Comparison of ENCODE assay signal across 22 cellular contexts in the genomic region with DNA sequence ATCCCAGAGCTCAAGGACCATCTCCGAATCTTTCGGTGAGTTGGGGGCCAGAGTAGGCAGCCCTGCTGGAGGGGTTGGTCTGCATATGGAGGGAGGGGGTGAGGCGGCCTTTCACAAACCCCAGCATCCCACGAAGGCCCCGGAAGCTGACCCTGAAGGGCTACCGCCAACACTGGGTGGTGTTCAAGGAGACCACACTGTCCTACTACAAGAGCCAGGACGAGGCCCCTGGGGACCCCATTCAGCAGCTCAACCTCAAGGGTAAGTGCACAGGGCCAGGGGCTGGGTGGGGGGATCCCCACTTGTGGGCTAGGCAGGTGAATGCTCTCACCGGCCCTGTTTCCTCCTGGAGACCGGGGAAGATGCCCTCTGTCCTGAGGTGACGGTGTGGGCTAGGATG. TPM values are rescaled to one million over a fixed set of nuclear protein-coding genes. Genes with fewer than 3 reads are reported as not detected.
"Had no signal": no experiment of that assay in that cellular context is flagged by ENCODE, and none has a peak within 500 bp of the region (broad histone marks: within the 10 kb centered on the region; RNA-seq: fewer than 3 reads in every experiment).

No MANE protein-coding gene starts in this region.

- H3K9me3 ChIP-seq: gastroesophageal sphincter, mucosa of descending colon, thoracic aorta had no signal

- H3K4me1 ChIP-seq: parathyroid adenoma had no signal

- ATAC-seq: gastroesophageal sphincter, left ventricle myocardium superior, mucosa of descending colon had no signal

- H2AFZ ChIP-seq: hepatocyte, parathyroid adenoma had no signal

- H3K79me2 ChIP-seq: hepatocyte, parathyroid adenoma had no signal

- H3K4me1 Mint-ChIP-seq: nephron had no signal

- H3K27ac ChIP-seq: brain microvascular endothelial cell, coronary artery, dorsolateral prefrontal cortex, gastroesophageal sphincter, hepatocyte, parathyroid adenoma, thoracic aorta had no signal

- H3K4me3 ChIP-seq: coronary artery, dorsolateral prefrontal cortex, gastroesophageal sphincter, hepatocyte, mucosa of descending colon, thoracic aorta had no signal

- H3K27ac Mint-ChIP-seq: activated B cell treated with CpG ODN at 0.5 μM for 24 hours; activated naive CD4-positive, alpha-beta T cell treated with anti-CD3 and anti-CD28 coated beads, Interleukin-2, amount 10 ng/mL, durations not matched to agents 7 days and 5 days; activated naive CD8-positive, alpha-beta T cell treated with anti-CD3 and anti-CD28 coated beads, Interleukin-2, amount 10 ng/mL, durations not matched to agents 7 days and 5 days; nephron; stimulated activated naive CD8-positive, alpha-beta T cell treated with anti-CD3 and anti-CD28 coated beads, Interleukin-15, Interleukin-2, amounts not matched to agents 100 ng/mL and 50 ng/mL, for 24 hours had no signal

- DNase-seq: activated B cell treated with CpG ODN at 0.5 μM for 24 hours; activated CD4-positive, alpha-beta T cell treated with anti-CD3 and anti-CD28 coated beads, Interleukin-2, amount 50 U/mL, for 4 hours; activated gamma-delta T cell; activated naive CD4-positive, alpha-beta T cell treated with anti-CD3 and anti-CD28 coated beads, Interleukin-2, amount 10 ng/mL, durations not matched to agents 7 days and 5 days; activated naive CD8-positive, alpha-beta T cell treated with anti-CD3 and anti-CD28 coated beads, Interleukin-2, amount 10 ng/mL, durations not matched to agents 7 days and 5 days; activated T-cell treated with anti-CD3 and anti-CD28 coated beads, Interleukin-2, amount 50 U/mL, for 1 hour; brain microvascular endothelial cell; dorsolateral prefrontal cortex; effector memory CD4-positive, alpha-beta T cell; islet precursor cell; left ventricle myocardium superior; stimulated activated CD4-positive, alpha-beta T cell treated with anti-CD3 and anti-CD28 coated beads, Interleukin-4, amount 100 ng/mL, for 1 hour; T-helper 2 cell; trophoblast cell had no signal

- H3K4me3 Mint-ChIP-seq: activated B cell treated with CpG ODN at 0.5 μM for 24 hours; activated naive CD4-positive, alpha-beta T cell treated with anti-CD3 and anti-CD28 coated beads, Interleukin-2, amount 10 ng/mL, durations not matched to agents 7 days and 5 days; activated naive CD8-positive, alpha-beta T cell treated with anti-CD3 and anti-CD28 coated beads, Interleukin-2, amount 10 ng/mL, durations not matched to agents 7 days and 5 days; nephron; stimulated activated naive CD8-positive, alpha-beta T cell treated with anti-CD3 and anti-CD28 coated beads, Interleukin-15, Interleukin-2, amounts not matched to agents 100 ng/mL and 50 ng/mL, for 24 hours had no signal

- H3K9ac ChIP-seq: parathyroid adenoma had no signal

- H3K4me2 ChIP-seq: hepatocyte had no signal

- H3K27me3 ChIP-seq: brain microvascular endothelial cell, dorsolateral prefrontal cortex, gastroesophageal sphincter, hepatocyte had no signal

- H3K27me3 Mint-ChIP-seq: activated B cell treated with CpG ODN at 0.5 μM for 24 hours; activated naive CD4-positive, alpha-beta T cell treated with anti-CD3 and anti-CD28 coated beads, Interleukin-2, amount 10 ng/mL, durations not matched to agents 7 days and 5 days; activated naive CD8-positive, alpha-beta T cell treated with anti-CD3 and anti-CD28 coated beads, Interleukin-2, amount 10 ng/mL, durations not matched to agents 7 days and 5 days; stimulated activated naive CD8-positive, alpha-beta T cell treated with anti-CD3 and anti-CD28 coated beads, Interleukin-15, Interleukin-2, amounts not matched to agents 100 ng/mL and 50 ng/mL, for 24 hours had no signal

- H3K9me3 Mint-ChIP-seq: activated B cell treated with CpG ODN at 0.5 μM for 24 hours; activated naive CD4-positive, alpha-beta T cell treated with anti-CD3 and anti-CD28 coated beads, Interleukin-2, amount 10 ng/mL, durations not matched to agents 7 days and 5 days; activated naive CD8-positive, alpha-beta T cell treated with anti-CD3 and anti-CD28 coated beads, Interleukin-2, amount 10 ng/mL, durations not matched to agents 7 days and 5 days; nephron; stimulated activated naive CD8-positive, alpha-beta T cell treated with anti-CD3 and anti-CD28 coated beads, Interleukin-15, Interleukin-2, amounts not matched to agents 100 ng/mL and 50 ng/mL, for 24 hours had no signal

RNA-seq across cellular contexts. Expression of a gene that starts 13.2 kb away (rescaled TPM):
- polyA plus RNA-seq: hepatocyte had no signal
